Comparison of ENCODE assay signal across 8 cellular contexts in genomic region chr20:57211949-57212889, GRCh38. TPM values are rescaled to one million over a fixed set of nuclear protein-coding genes. Genes with fewer than 3 reads are reported as not detected.
DNase-seq lines count a peak whose midpoint lies in the region; ATAC-seq and TF ChIP-seq lines count a peak whose summit lies in the region.

No MANE protein-coding gene starts in this region.

- H3K27me3 ChIP-seq in heart left ventricle (no peaks in the 10 kb centered on the region), sigmoid colon (no peaks in the 10 kb centered on the region)

- H3K27ac ChIP-seq in heart left ventricle: peak overlapping the region in 2 of 12 donors; percentile 19 to 29
- H3K27ac ChIP-seq in sigmoid colon: peak overlapping the region in 3 of 4 donors; percentile 44 to 64 (median 62)

- H3K4me3 ChIP-seq in heart left ventricle (peak overlapping the region in 1 of 12 donors; percentile 6), sigmoid colon (no peak overlapping the region)

- peak; percentile 93 for DNase-seq in H4 (ENCODE audit: low spot score)
- peak; percentile 62 for DNase-seq in WTC11 (ENCODE audit: low spot score)
- peak; percentile 58 to 79 (median 71) for DNase-seq in heart left ventricle
- DNase-seq in sigmoid colon: peak; percentile 91
- no peak for DNase-seq in activated naive CD8-positive, alpha-beta T cell treated with anti-CD3 and anti-CD28 coated beads for 36 hours
- no peak for DNase-seq in activated gamma-delta T cell treated with Interleukin-2 at 50 U/mL for 16 hours

- TF ChIP-seq POLR2A in heart left ventricle (IDR thresholded peaks at IDR 0.05): no peak
- TF ChIP-seq POLR2A in sigmoid colon (IDR thresholded peaks at IDR 0.05): no peak

- H3K27me3 Mint-ChIP-seq in WTC11 (ENCODE audit: low read depth): no peaks in the 10 kb centered on the region
- H3K27me3 Mint-ChIP-seq in activated naive CD8-positive, alpha-beta T cell treated with anti-CD3 and anti-CD28 coated beads for 36 hours: peaks cover 12% of the 10 kb centered on the region

- POLR2A ChIA-PET in WTC11 (lab: Charles Lee): interaction anchor here (1.0 to 1.1 kb wide), 2 partner anchors 11 to 31 kb away, joined by 3 read pairs; no protein-coding TSS in a partner anchor

- WGBS in heart left ventricle, 4 donors: 53 to 65% (median 59%) methylated on average over 38 of the region's 38 CpGs
- 54 to 55% methylated on average over 38 of the region's 38 CpGs for WGBS in sigmoid colon, 2 donors

- ATAC-seq in WTC11: peak; percentile 79
- peak; percentile 62 to 96 (median 85) for ATAC-seq in heart left ventricle
- no peak for ATAC-seq in HG02623 (IDR thresholded peaks at IDR 0.05; ENCODE audit: unreplicated experiment)
- ATAC-seq in GM19328 (IDR thresholded peaks at IDR 0.05; ENCODE audit: unreplicated experiment): no peak

- peaks cover 28% of the 10 kb centered on the region for H3K4me1 Mint-ChIP-seq in WTC11
- H3K4me1 Mint-ChIP-seq in activated naive CD8-positive, alpha-beta T cell treated with anti-CD3 and anti-CD28 coated beads for 36 hours: peaks cover 5% of the 10 kb centered on the region

- H3K4me3 Mint-ChIP-seq in WTC11: peak overlapping the region; percentile 10
- no peak overlapping the region for H3K4me3 Mint-ChIP-seq in activated naive CD8-positive, alpha-beta T cell treated with anti-CD3 and anti-CD28 coated beads for 36 hours

- H3K27ac Mint-ChIP-seq in WTC11: peak overlapping the region; percentile 59
- no peak overlapping the region for H3K27ac Mint-ChIP-seq in activated naive CD8-positive, alpha-beta T cell treated with anti-CD3 and anti-CD28 coated beads for 36 hours

- H3K9me3 ChIP-seq in heart left ventricle (peaks cover 0 to 3% (median 0%) of the 10 kb centered on the region in 12 donors), sigmoid colon (no peaks in the 10 kb centered on the region)

- peaks cover 10% of the 10 kb centered on the region for H3K9me3 Mint-ChIP-seq in WTC11
- H3K9me3 Mint-ChIP-seq in activated naive CD8-positive, alpha-beta T cell treated with anti-CD3 and anti-CD28 coated beads for 36 hours: peaks cover 4% of the 10 kb centered on the region

- CTCF ChIA-PET in WTC11 (lab: Charles Lee): interaction anchor here (1.0 to 3.1 kb wide), 6 partner anchors 13 to 122 kb away, joined by 3 to 11 read pairs (median 5); partner anchors contain the start of gene SPO11

- intact Hi-C loops in heart left ventricle (cut with DNase I): no loop called here
- intact Hi-C loops in sigmoid colon (cut with DNase I): no loop called here

- peaks cover 10% of the 10 kb centered on the region for H3K36me3 Mint-ChIP-seq in WTC11
- H3K36me3 Mint-ChIP-seq in activated naive CD8-positive, alpha-beta T cell treated with anti-CD3 and anti-CD28 coated beads for 36 hours: no peaks in the 10 kb centered on the region

- H3K4me1 ChIP-seq in heart left ventricle (peaks cover 0 to 14% (median 7%) of the 10 kb centered on the region in 12 donors), sigmoid colon (peaks cover 0 to 15% (median 13%) of the 10 kb centered on the region in 4 donors)

- TF ChIP-seq EP300 in sigmoid colon (IDR thresholded peaks at IDR 0.05): no peak

- H3K36me3 ChIP-seq in heart left ventricle (no peaks in the 10 kb centered on the region), sigmoid colon (no peaks in the 10 kb centered on the region)

- TF ChIP-seq CTCF in WTC11 (IDR thresholded peaks at IDR 0.05) (no peak), heart left ventricle (IDR thresholded peaks at IDR 0.05) (no peak), sigmoid colon (IDR thresholded peaks at IDR 0.05) (no peak)

TF ChIP-seq in WTC11, 78 proteins besides CTCF, POLR2A, EP300 and RAD21:
- TF ChIP-seq ZNF232 (CRISPR knock-in tag; IDR thresholded peaks at IDR 0.05) (no peak), ZNF423 (CRISPR knock-in tag; IDR thresholded peaks at IDR 0.05) (peak; percentile 83), ZMAT4 (CRISPR knock-in tag; IDR thresholded peaks at IDR 0.05) (no peak), SOX15 (CRISPR knock-in tag; IDR thresholded peaks at IDR 0.05) (no peak), ESRRA (CRISPR knock-in tag; IDR thresholded peaks at IDR 0.05; ENCODE audit: borderline replicate concordance) (no peak), ATF6 (CRISPR knock-in tag; IDR thresholded peaks at IDR 0.05) (no peak), AFF4 (CRISPR knock-in tag; IDR thresholded peaks at IDR 0.05; ENCODE audit: borderline replicate concordance) (no peak)

RNA-seq across cellular contexts. Expression of gene BMP7, which starts 54.2 kb away (rescaled TPM):
- total RNA-seq in H4 (2014; rRNA removed; shearing (Covaris generic)): 11.3 and 11.8 TPM in 2 replicates
- 39.1 to 40.7 TPM (median 40.0 TPM) in 3 replicates for total RNA-seq in WTC11 (2021)
- total RNA-seq in heart left ventricle: 10 to 100 TPM in 2 of 9 donors, 1 to 10 TPM in 6, under 1 TPM in 1; 0.72 to 12.3 (median 3.7) TPM
- 1 to 10 TPM; 1.0 to 5.1 TPM for polyA plus RNA-seq in heart left ventricle
- 1 to 10 TPM; 1.5 to 5.4 (median 3.5) TPM for total RNA-seq in sigmoid colon
- polyA plus RNA-seq in sigmoid colon: 1 to 10 TPM in 1 of 3 donors, under 1 TPM in 2; under 0.01 to 2.5 (median 0.69) TPM
- not detected for total RNA-seq in activated naive CD8-positive, alpha-beta T cell treated with anti-CD3 and anti-CD28 coated beads for 36 hours

Comparison
In these comparisons a context has a peak if more than half of its experiments do, and no peak if none do; other contexts are left out.
1. DNase-seq: peak in H4 (single experiment), WTC11 (single experiment), heart left ventricle (5 of 5) and sigmoid colon (single experiment); none in activated naive CD8-positive, alpha-beta T cell treated with anti-CD3 and anti-CD28 coated beads for 36 hours (single experiment) and activated gamma-delta T cell treated with Interleukin-2 at 50 U/mL for 16 hours (single experiment).
2. ATAC-seq: peak in WTC11 (single experiment) and heart left ventricle (4 of 4); none in HG02623 (single experiment) and GM19328 (single experiment).